Comparison of ENCODE assay signal across 16 cellular contexts in the genomic region with DNA sequence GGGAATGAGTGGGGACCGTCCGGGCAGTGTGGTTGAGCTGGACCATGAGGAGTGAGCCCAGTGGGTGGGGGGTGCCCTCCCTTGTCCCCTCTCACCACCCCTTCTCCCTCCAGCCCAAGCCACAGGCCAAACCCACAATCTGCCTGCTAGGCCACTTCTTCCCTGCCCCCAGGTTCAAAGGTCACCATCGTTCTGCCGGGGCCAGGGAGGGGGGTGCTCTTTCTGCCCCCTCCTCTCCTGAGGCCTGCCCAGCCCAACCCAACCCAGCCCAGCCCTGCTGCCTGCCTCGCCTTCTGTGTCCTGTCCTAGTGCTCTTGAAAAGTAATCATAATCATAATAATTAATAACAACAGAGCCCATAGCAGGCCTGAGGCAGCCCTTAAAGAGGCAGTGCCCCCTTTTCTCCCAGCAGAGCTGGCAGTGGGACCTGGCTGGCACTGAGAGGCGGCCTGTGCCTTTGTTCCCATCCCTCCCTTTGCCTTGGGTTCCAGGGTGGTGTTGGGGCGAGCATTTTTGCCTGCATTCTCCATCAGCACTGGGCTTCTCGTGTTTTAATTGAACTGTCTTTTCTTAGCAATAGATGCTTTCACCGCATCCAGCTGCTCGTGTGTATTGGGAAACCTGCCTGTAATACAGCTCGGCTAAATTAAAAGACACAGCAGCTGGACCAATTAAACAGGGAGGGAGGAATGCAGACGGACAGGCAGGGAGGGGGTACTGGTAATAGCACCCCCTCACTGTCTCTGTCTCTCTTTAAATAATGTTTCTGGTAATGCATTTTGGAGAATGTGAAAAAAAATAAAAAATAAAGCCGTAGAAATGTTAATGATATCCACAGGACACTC. TPM values are rescaled to one million over a fixed set of nuclear protein-coding genes. Genes with fewer than 3 reads are reported as not detected.
DNase-seq lines count a peak whose midpoint lies in the region; ATAC-seq and TF ChIP-seq lines count a peak whose summit lies in the region.
"Had no signal": no experiment of that assay in that cellular context is flagged by ENCODE, and none has a peak within 500 bp of the region (broad histone marks: within the 10 kb centered on the region; RNA-seq: fewer than 3 reads in every experiment).

No MANE protein-coding gene starts in this region.

- no peak overlapping the region for H3K4me3 ChIP-seq in esophagus muscularis mucosa
- H3K4me3 ChIP-seq: adrenal gland, HAP-1, tibial artery had no signal

- ATAC-seq in sciatic nerve (peak; percentile 6), HG03460 (IDR thresholded peaks at IDR 0.05; ENCODE audit: unreplicated experiment) (no peak)
- ATAC-seq: foreskin keratinocyte had no signal

- H3K27ac ChIP-seq in esophagus muscularis mucosa (replicated peaks in 1 of 4): peak overlapping the region; percentile 10 to 43 (median 19)
- H3K27ac ChIP-seq: foreskin keratinocyte, tibial artery had no signal

- DNase-seq in NCI-H524 (lab: John Stamatoyannopoulos, UW): peak; percentile 52 to 60
- DNase-seq in NCI-H524 treated with DMSO at 0.1 percent for 48 hours (lab: John Stamatoyannopoulos, UW): no peak
- DNase-seq in NCI-H69 (lab: John Stamatoyannopoulos, UW): peak; percentile 21
- DNase-seq in esophagus muscularis mucosa (ENCODE audit: extremely low spot score): no peak
- DNase-seq in sciatic nerve (ENCODE audit: low spot score): no peak
- no peak for DNase-seq in LoVo (ENCODE audit: low spot score)
- no peak for DNase-seq in middle frontal gyrus (ENCODE audit: extremely low spot score, low spot score)
- DNase-seq: activated CD4-positive, alpha-beta T cell treated with anti-CD3 and anti-CD28 coated beads, Interleukin-2, amount 50 U/mL, for 4 hours; adrenal gland; CD8-positive, alpha-beta memory T cell; foreskin keratinocyte; occipital lobe; stimulated activated CD4-positive, alpha-beta T cell treated with anti-CD3 and anti-CD28 coated beads, Interleukin-4, amount 100 ng/mL, for 4 hours; tibial artery had no signal

- no peaks in the 10 kb centered on the region for H3K27me3 ChIP-seq in esophagus muscularis mucosa
- H3K27me3 ChIP-seq: adrenal gland, foreskin keratinocyte, tibial artery had no signal

- H3K4me1 ChIP-seq in esophagus muscularis mucosa: peaks cover 52 to 73% (median 69%) of the 10 kb centered on the region in 4 donors
- H3K4me1 ChIP-seq: foreskin keratinocyte, HAP-1 had no signal

- intact Hi-C loops in esophagus muscularis mucosa (cut with DNase I) (no loop called here), sciatic nerve (cut with DNase I) (loop anchor here (10.0 kb wide), 3 partner anchors 55 to 105 kb away; a partner anchor contains a TSS)

- H3K36me3 ChIP-seq in esophagus muscularis mucosa: peaks cover under 1 to 18% (median 16%) of the 10 kb centered on the region in 4 donors

- no peak for TF ChIP-seq POLR2A in esophagus muscularis mucosa (IDR thresholded peaks at IDR 0.05; ENCODE audit: low read depth)

- no peak for TF ChIP-seq EP300 in esophagus muscularis mucosa (IDR thresholded peaks at IDR 0.05)

- H3K9me3 ChIP-seq in esophagus muscularis mucosa: no peaks in the 10 kb centered on the region
- H3K9me3 ChIP-seq: adrenal gland, HAP-1, tibial artery had no signal

- WGBS in esophagus muscularis mucosa: 60% methylated on average over 13 of the region's 13 CpGs

- TF ChIP-seq CTCF in esophagus muscularis mucosa (IDR thresholded peaks at IDR 0.05): no peak

RNA-seq across cellular contexts. Expression of a gene that starts 46.7 kb away (rescaled TPM):
- total RNA-seq in esophagus muscularis mucosa (10 to 100 TPM; 28.1 to 62.6 (median 39.7) TPM), sciatic nerve (257 TPM)

Comparison
In these comparisons a context has a peak if more than half of its experiments do, and no peak if none do; other contexts are left out.
1. DNase-seq: peak in NCI-H524 (2 of 2) and NCI-H69 (single experiment); none in NCI-H524 treated with DMSO at 0.1 percent for 48 hours (single experiment), esophagus muscularis mucosa (single experiment), sciatic nerve (single experiment), LoVo (single experiment) and middle frontal gyrus (single experiment).